Comparison of ENCODE assay signal across 1 cellular context in genomic region chr17:78127240-78127887, GRCh38.
TF ChIP-seq lines count a peak whose summit lies in the region.

No MANE protein-coding gene starts in this region.

TF ChIP-seq in HepG2, 621 proteins besides CTCF, POLR2A, EP300 and RAD21 (continued from another document and continues in another):
- TF ChIP-seq ZNF704 (CRISPR knock-in tag; IDR thresholded peaks at IDR 0.05; ENCODE audit: borderline replicate concordance) (no peak; the same call in 1 of the 2 replicates), ZSCAN5A (CRISPR knock-in tag; IDR thresholded peaks at IDR 0.05; ENCODE audit: borderline replicate concordance) (0 out of 2 replicates have a peak, but pooled peaks have one; percentile 57), SNAPC2 (CRISPR knock-in tag; IDR thresholded peaks at IDR 0.05) (peak; percentile 67; the same call in 1 of the 2 replicates), SRSF4 (IDR thresholded peaks at IDR 0.05; ENCODE audit: low read depth, low read length, poor library complexity, severe bottlenecking) (no peak), MTERF4 (CRISPR knock-in tag; IDR thresholded peaks at IDR 0.05) (no peak), CREB3 (CRISPR knock-in tag; IDR thresholded peaks at IDR 0.05) (no peak), MYPOP (CRISPR knock-in tag; IDR thresholded peaks at IDR 0.05) (peak; percentile 11; the same call in 1 of the 2 replicates), HMG20B (CRISPR knock-in tag; conservative IDR thresholded peaks at IDR 0.05) (no peak; the same call in 1 of the 2 replicates), CBX5 (CRISPR knock-in tag; IDR thresholded peaks at IDR 0.05; ENCODE audit: borderline replicate concordance) (peak; percentile 76; the same call in 1 of the 2 replicates), ZFP36L2 (CRISPR knock-in tag; IDR thresholded peaks at IDR 0.05) (no peak), PAXIP1 (CRISPR knock-in tag; conservative IDR thresholded peaks at IDR 0.05) (peak; percentile 84), THYN1 (CRISPR knock-in tag; IDR thresholded peaks at IDR 0.05; ENCODE audit: borderline replicate concordance, low read depth) (0 out of 2 replicates have a peak, but pooled peaks have one; percentile 32), PLRG1 (conservative IDR thresholded peaks at IDR 0.05) (no peak), GPN1 (CRISPR knock-in tag; IDR thresholded peaks at IDR 0.05; ENCODE audit: borderline replicate concordance) (no peak), MAX (IDR thresholded peaks at IDR 0.05) (peak; percentile 82), NFYC (CRISPR knock-in tag; IDR thresholded peaks at IDR 0.05) (peak; percentile 28; the same call in 1 of the 2 replicates), KLF16 (CRISPR knock-in tag; IDR thresholded peaks at IDR 0.05) (peak in 1 of 2 experiments; percentile 73; a peak in 1 of 4 replicates), ZFAT (CRISPR knock-in tag; conservative IDR thresholded peaks at IDR 0.05) (no peak), SIN3B (IDR thresholded peaks at IDR 0.05; ENCODE audit: low read length) (no peak), IRF2 (CRISPR knock-in tag; IDR thresholded peaks at IDR 0.05) (peak; percentile 75), SMC3 (IDR thresholded peaks at IDR 0.05; ENCODE audit: low read length) (no peak), CBX1 (IDR thresholded peaks at IDR 0.05; ENCODE audit: low read depth) (peak; percentile 82), IKZF4 (CRISPR knock-in tag; IDR thresholded peaks at IDR 0.05; ENCODE audit: borderline replicate concordance, low read depth, not compliant biosample characterization) (no peak), ZSCAN30 (CRISPR knock-in tag; IDR thresholded peaks at IDR 0.05) (no peak), NFATC3 (CRISPR knock-in tag; IDR thresholded peaks at IDR 0.05) (no peak), MZF1 (CRISPR knock-in tag; IDR thresholded peaks at IDR 0.05; ENCODE audit: borderline replicate concordance) (no peak), MLXIP (CRISPR knock-in tag; IDR thresholded peaks at IDR 0.05; ENCODE audit: borderline replicate concordance) (no peak), ZNF672 (CRISPR knock-in tag; IDR thresholded peaks at IDR 0.05) (no peak), ARNTL (CRISPR knock-in tag; IDR thresholded peaks at IDR 0.05) (peak; percentile 87), MAF1 (CRISPR knock-in tag; IDR thresholded peaks at IDR 0.05; ENCODE audit: borderline replicate concordance) (no peak), ZMAT5 (CRISPR knock-in tag; IDR thresholded peaks at IDR 0.05; ENCODE audit: borderline replicate concordance, low read depth) (no peak), ZNF343 (CRISPR knock-in tag; IDR thresholded peaks at IDR 0.05) (no peak), U2AF2 (IDR thresholded peaks at IDR 0.05; ENCODE audit: low read depth, low read length) (no peak), NR1H2 (CRISPR knock-in tag; IDR thresholded peaks at IDR 0.05; ENCODE audit: borderline replicate concordance, low read depth) (no peak), ZNF451 (CRISPR knock-in tag; IDR thresholded peaks at IDR 0.05) (0 out of 2 replicates have a peak, but pooled peaks have one; percentile 28), ZNF670 (CRISPR knock-in tag; IDR thresholded peaks at IDR 0.05; ENCODE audit: borderline replicate concordance) (0 out of 2 replicates have a peak, but pooled peaks have one; percentile 11), ETV5 (CRISPR knock-in tag; IDR thresholded peaks at IDR 0.05; ENCODE audit: borderline replicate concordance) (peak; percentile 100), ZNF124 (CRISPR knock-in tag; IDR thresholded peaks at IDR 0.05) (peak; percentile 62; the same call in 1 of the 2 replicates), ZNF607 (CRISPR knock-in tag; IDR thresholded peaks at IDR 0.05; ENCODE audit: borderline replicate concordance) (peak; percentile 76), PRPF4 (IDR thresholded peaks at IDR 0.05; ENCODE audit: low read depth, low read length, poor library complexity, severe bottlenecking) (peak; percentile 38), ZNF468 (CRISPR knock-in tag; IDR thresholded peaks at IDR 0.05) (no peak), ZNF496 (CRISPR knock-in tag; IDR thresholded peaks at IDR 0.05; ENCODE audit: insufficient replicate concordance) (no peak), TP53 (CRISPR knock-in tag; conservative IDR thresholded peaks at IDR 0.05) (no peak), MIXL1 (CRISPR knock-in tag; IDR thresholded peaks at IDR 0.05) (peak; percentile 93), HNRNPH1 (optimal IDR thresholded peaks at IDR 0.05; ENCODE audit: low read depth, low read length) (no peak), ZNF75D (CRISPR knock-in tag; IDR thresholded peaks at IDR 0.05; ENCODE audit: borderline replicate concordance) (no peak), ZFP36L1 (CRISPR knock-in tag; IDR thresholded peaks at IDR 0.05) (no peak), HNRNPLL (IDR thresholded peaks at IDR 0.05; ENCODE audit: low read depth, low read length, poor library complexity, severe bottlenecking) (peak; percentile 45), LCORL (IDR thresholded peaks at IDR 0.05) (no peak), LCORL (CRISPR knock-in tag; IDR thresholded peaks at IDR 0.05) (peak; percentile 92), ZNF121 (CRISPR knock-in tag; IDR thresholded peaks at IDR 0.05) (peak; percentile 13; the same call in 1 of the 2 replicates), NFE2 (CRISPR knock-in tag; IDR thresholded peaks at IDR 0.05) (no peak), DBP (CRISPR knock-in tag; IDR thresholded peaks at IDR 0.05; ENCODE audit: not compliant biosample characterization) (no peak), NCOA2 (CRISPR knock-in tag; IDR thresholded peaks at IDR 0.05) (peak; percentile 82), SOX5 (CRISPR knock-in tag; IDR thresholded peaks at IDR 0.05; ENCODE audit: borderline replicate concordance) (peak; percentile 67), MED8 (CRISPR knock-in tag; IDR thresholded peaks at IDR 0.05; ENCODE audit: insufficient replicate concordance) (peak; percentile 2), GRHL1 (CRISPR knock-in tag; conservative IDR thresholded peaks at IDR 0.05) (no peak), ZNF644 (CRISPR knock-in tag; IDR thresholded peaks at IDR 0.05; ENCODE audit: low read depth) (no peak)
